In the genomic region with DNA sequence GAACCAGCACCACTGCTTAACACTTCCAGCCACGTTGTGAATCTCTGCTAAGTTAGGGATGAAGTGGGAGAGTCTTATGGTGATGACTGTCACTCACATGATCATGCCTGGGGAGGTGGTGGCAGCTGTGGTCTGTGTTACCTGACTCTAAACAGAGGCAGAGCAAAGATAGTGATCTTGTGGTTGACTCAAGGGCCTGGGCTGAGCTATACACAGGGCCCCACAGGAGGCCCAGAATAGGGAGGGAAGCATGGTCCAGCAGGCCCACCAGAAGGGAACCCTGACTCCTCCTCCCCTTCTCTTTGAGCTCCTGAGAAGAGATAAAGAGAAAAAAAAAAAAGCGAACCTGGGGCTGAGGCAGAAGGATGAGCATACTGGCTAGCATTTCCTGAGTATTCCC, we compare ENCODE assay signal across 13 cellular contexts. TPM values are rescaled to one million over a fixed set of nuclear protein-coding genes. Genes with fewer than 3 reads are reported as not detected.
DNase-seq lines count a peak whose midpoint lies in the region; ATAC-seq and TF ChIP-seq lines count a peak whose summit lies in the region.
"Had no signal": no experiment of that assay in that cellular context is flagged by ENCODE, and none has a peak within 500 bp of the region (broad histone marks: within the 10 kb centered on the region; RNA-seq: fewer than 3 reads in every experiment).

No MANE protein-coding gene starts in this region.

- H3K27ac Mint-ChIP-seq in activated CD4-positive, alpha-beta memory T cell treated with anti-CD3 and anti-CD28 coated beads, Interleukin-2, amount 10 ng/mL, durations not matched to agents 7 days and 5 days = no peak overlapping the region
- H3K27ac Mint-ChIP-seq in activated CD4-positive, alpha-beta memory T cell treated with anti-CD3 and anti-CD28 coated beads for 36 hours = no peak overlapping the region
- peak overlapping the region; percentile 87 for H3K27ac Mint-ChIP-seq in HFFc6
- peak overlapping the region in 1 of 2 donors; percentile 75 for H3K27ac Mint-ChIP-seq in stimulated activated naive CD8-positive, alpha-beta T cell treated with anti-CD3 and anti-CD28 coated beads, Interleukin-15, amount 100 ng/mL, for 72 hours

- CTCF ChIA-PET in activated CD4-positive, alpha-beta memory T cell treated with anti-CD3 and anti-CD28 coated beads, Interleukin-2, amount 10 ng/mL, durations not matched to agents 7 days and 5 days (lab: Charles Lee) = interaction anchor here (1.3 kb wide), 1 partner anchor 56 kb away, joined by 6 read pairs; a partner anchor contains a TSS
- CTCF ChIA-PET in activated CD4-positive, alpha-beta memory T cell treated with anti-CD3 and anti-CD28 coated beads for 36 hours (lab: Charles Lee) = interaction anchor here (1.0 kb wide), 1 partner anchor 56 kb away, joined by 3 read pairs; no protein-coding TSS in a partner anchor

- POLR2A ChIA-PET in activated CD4-positive, alpha-beta memory T cell treated with anti-CD3 and anti-CD28 coated beads, Interleukin-2, amount 10 ng/mL, durations not matched to agents 7 days and 5 days (lab: Charles Lee) = interaction anchor here (0.7 kb wide), 1 partner anchor 103 kb away, joined by 3 read pairs; no protein-coding TSS in a partner anchor
- POLR2A ChIA-PET in activated CD4-positive, alpha-beta memory T cell treated with anti-CD3 and anti-CD28 coated beads for 36 hours (lab: Charles Lee) = no interaction called here

- peaks cover 16% of the 10 kb centered on the region for H3K4me1 Mint-ChIP-seq in activated CD4-positive, alpha-beta memory T cell treated with anti-CD3 and anti-CD28 coated beads, Interleukin-2, amount 10 ng/mL, durations not matched to agents 7 days and 5 days
- H3K4me1 Mint-ChIP-seq in activated CD4-positive, alpha-beta memory T cell treated with anti-CD3 and anti-CD28 coated beads for 36 hours (ENCODE audit: low read depth) = peaks cover 10% of the 10 kb centered on the region
- H3K4me1 Mint-ChIP-seq in HFFc6 (ENCODE audit: low read depth) = peaks cover 62% of the 10 kb centered on the region
- peaks cover 14% of the 10 kb centered on the region for H3K4me1 Mint-ChIP-seq in stimulated activated naive CD8-positive, alpha-beta T cell treated with anti-CD3 and anti-CD28 coated beads, Interleukin-15, amount 100 ng/mL, for 72 hours

- intact Hi-C loops in activated CD4-positive, alpha-beta memory T cell treated with anti-CD3 and anti-CD28 coated beads for 36 hours (cut with micrococcal nuclease) = no loop called here

- H3K27ac ChIP-seq in coronary artery = no peak overlapping the region
- H3K27ac ChIP-seq: vagina had no signal

- H3K4me3 Mint-ChIP-seq in activated CD4-positive, alpha-beta memory T cell treated with anti-CD3 and anti-CD28 coated beads, Interleukin-2, amount 10 ng/mL, durations not matched to agents 7 days and 5 days = no peak overlapping the region
- no peak overlapping the region for H3K4me3 Mint-ChIP-seq in activated CD4-positive, alpha-beta memory T cell treated with anti-CD3 and anti-CD28 coated beads for 36 hours
- H3K4me3 Mint-ChIP-seq in HFFc6 = peak overlapping the region; percentile 58
- H3K4me3 Mint-ChIP-seq in stimulated activated naive CD8-positive, alpha-beta T cell treated with anti-CD3 and anti-CD28 coated beads, Interleukin-15, amount 100 ng/mL, for 72 hours = no peak overlapping the region
- H3K4me3 Mint-ChIP-seq: central memory CD8-positive, alpha-beta T cell; neural crest cell had no signal

- DNase-seq in activated CD4-positive, alpha-beta memory T cell treated with anti-CD3 and anti-CD28 coated beads, Interleukin-2, amount 10 ng/mL, durations not matched to agents 7 days and 5 days = peak; percentile 21
- DNase-seq in activated CD4-positive, alpha-beta memory T cell treated with anti-CD3 and anti-CD28 coated beads for 36 hours = no peak
- DNase-seq in HFFc6 (no peak), NCI-H2171 treated with DMSO at 0.1 percent for 48 hours (lab: John Stamatoyannopoulos, UW) (peak; percentile 70), Ammon's horn (ENCODE audit: low spot score) (no peak), coronary artery (ENCODE audit: low spot score) (no peak)
- DNase-seq in stimulated activated naive CD8-positive, alpha-beta T cell treated with anti-CD3 and anti-CD28 coated beads, Interleukin-15, amount 100 ng/mL, for 72 hours = no peak
- DNase-seq in stimulated activated CD4-positive, alpha-beta T cell treated with anti-CD3 and anti-CD28 coated beads, Interleukin-15, amount 100 ng/mL, for 24 hours = no peak
- DNase-seq: stimulated activated CD4-positive, alpha-beta T cell treated with anti-CD3 and anti-CD28 coated beads, Interleukin-4, amount 100 ng/mL, for 24 hours had no signal

- H3K36me3 Mint-ChIP-seq in activated CD4-positive, alpha-beta memory T cell treated with anti-CD3 and anti-CD28 coated beads, Interleukin-2, amount 10 ng/mL, durations not matched to agents 7 days and 5 days (ENCODE audit: low read depth) = no peaks in the 10 kb centered on the region
- no peaks in the 10 kb centered on the region for H3K36me3 Mint-ChIP-seq in activated CD4-positive, alpha-beta memory T cell treated with anti-CD3 and anti-CD28 coated beads for 36 hours
- H3K36me3 Mint-ChIP-seq in HFFc6 (ENCODE audit: low read depth) = peaks cover 24% of the 10 kb centered on the region

- peaks cover 10% of the 10 kb centered on the region for H3K27me3 Mint-ChIP-seq in activated CD4-positive, alpha-beta memory T cell treated with anti-CD3 and anti-CD28 coated beads, Interleukin-2, amount 10 ng/mL, durations not matched to agents 7 days and 5 days
- H3K27me3 Mint-ChIP-seq in activated CD4-positive, alpha-beta memory T cell treated with anti-CD3 and anti-CD28 coated beads for 36 hours = peaks cover 3% of the 10 kb centered on the region
- no peaks in the 10 kb centered on the region for H3K27me3 Mint-ChIP-seq in HFFc6 (ENCODE audit: insufficient read depth)
- no peaks in the 10 kb centered on the region for H3K27me3 Mint-ChIP-seq in stimulated activated naive CD8-positive, alpha-beta T cell treated with anti-CD3 and anti-CD28 coated beads, Interleukin-15, amount 100 ng/mL, for 72 hours

- H3K9me3 Mint-ChIP-seq in activated CD4-positive, alpha-beta memory T cell treated with anti-CD3 and anti-CD28 coated beads, Interleukin-2, amount 10 ng/mL, durations not matched to agents 7 days and 5 days = no peaks in the 10 kb centered on the region
- no peaks in the 10 kb centered on the region for H3K9me3 Mint-ChIP-seq in activated CD4-positive, alpha-beta memory T cell treated with anti-CD3 and anti-CD28 coated beads for 36 hours
- no peaks in the 10 kb centered on the region for H3K9me3 Mint-ChIP-seq in HFFc6
- H3K9me3 Mint-ChIP-seq in stimulated activated naive CD8-positive, alpha-beta T cell treated with anti-CD3 and anti-CD28 coated beads, Interleukin-15, amount 100 ng/mL, for 72 hours = no peaks in the 10 kb centered on the region
- H3K9me3 Mint-ChIP-seq: central memory CD8-positive, alpha-beta T cell; neural crest cell had no signal

- peak; percentile 63 for ATAC-seq in stimulated activated naive CD8-positive, alpha-beta T cell treated with anti-CD3 and anti-CD28 coated beads, Interleukin-15, amount 100 ng/mL, for 72 hours
- ATAC-seq: Panc1 had no signal

- no peak overlapping the region for H3K4me3 ChIP-seq in coronary artery
- H3K4me3 ChIP-seq: vagina had no signal

- no peak for TF ChIP-seq CTCF in HFFc6 (IDR thresholded peaks at IDR 0.05)
- no peak for TF ChIP-seq CTCF in coronary artery (IDR thresholded peaks at IDR 0.05)

RNA-seq across cellular contexts. Expression of a gene that starts 55.0 kb away (rescaled TPM):
- total RNA-seq in activated CD4-positive, alpha-beta memory T cell treated with anti-CD3 and anti-CD28 coated beads, Interleukin-2, amount 10 ng/mL, durations not matched to agents 7 days and 5 days = under 1 TPM; 0.43 to 0.65 TPM
- under 1 TPM; 0.29 to 0.34 TPM for total RNA-seq in activated CD4-positive, alpha-beta memory T cell treated with anti-CD3 and anti-CD28 coated beads for 36 hours
- total RNA-seq in HFFc6 (2021; fragmentation: NEBNext Ultra II Directional; extraction: Animal tissue kit (Norgen Biotek cat#: 25700)) = 10 to 100 TPM; 20.9 to 29.9 (median 28.1) TPM

Comparison
In these comparisons a context has a peak if more than half of its experiments do, and no peak if none do; other contexts are left out.
1. DNase-seq: peak in activated CD4-positive, alpha-beta memory T cell treated with anti-CD3 and anti-CD28 coated beads, Interleukin-2, amount 10 ng/mL, durations not matched to agents 7 days and 5 days (single experiment) and NCI-H2171 treated with DMSO at 0.1 percent for 48 hours (single experiment); none in activated CD4-positive, alpha-beta memory T cell treated with anti-CD3 and anti-CD28 coated beads for 36 hours (single experiment), HFFc6 (single experiment), stimulated activated naive CD8-positive, alpha-beta T cell treated with anti-CD3 and anti-CD28 coated beads, Interleukin-15, amount 100 ng/mL, for 72 hours (0 of 2), stimulated activated CD4-positive, alpha-beta T cell treated with anti-CD3 and anti-CD28 coated beads, Interleukin-15, amount 100 ng/mL, for 24 hours (single experiment), Ammon's horn (single experiment) and coronary artery (single experiment).
2. RNA of a gene that starts 55.0 kb away (total RNA-seq): 20.9 to 29.9 TPM in HFFc6; 0.43 to 0.65 TPM in activated CD4-positive, alpha-beta memory T cell treated with anti-CD3 and anti-CD28 coated beads, Interleukin-2, amount 10 ng/mL, durations not matched to agents 7 days and 5 days and 0.29 to 0.34 TPM in activated CD4-positive, alpha-beta memory T cell treated with anti-CD3 and anti-CD28 coated beads for 36 hours; every median in the first group is over 10 times any median in the second.